17 cellular contexts compared by ENCODE assay signal in the genomic region with DNA sequence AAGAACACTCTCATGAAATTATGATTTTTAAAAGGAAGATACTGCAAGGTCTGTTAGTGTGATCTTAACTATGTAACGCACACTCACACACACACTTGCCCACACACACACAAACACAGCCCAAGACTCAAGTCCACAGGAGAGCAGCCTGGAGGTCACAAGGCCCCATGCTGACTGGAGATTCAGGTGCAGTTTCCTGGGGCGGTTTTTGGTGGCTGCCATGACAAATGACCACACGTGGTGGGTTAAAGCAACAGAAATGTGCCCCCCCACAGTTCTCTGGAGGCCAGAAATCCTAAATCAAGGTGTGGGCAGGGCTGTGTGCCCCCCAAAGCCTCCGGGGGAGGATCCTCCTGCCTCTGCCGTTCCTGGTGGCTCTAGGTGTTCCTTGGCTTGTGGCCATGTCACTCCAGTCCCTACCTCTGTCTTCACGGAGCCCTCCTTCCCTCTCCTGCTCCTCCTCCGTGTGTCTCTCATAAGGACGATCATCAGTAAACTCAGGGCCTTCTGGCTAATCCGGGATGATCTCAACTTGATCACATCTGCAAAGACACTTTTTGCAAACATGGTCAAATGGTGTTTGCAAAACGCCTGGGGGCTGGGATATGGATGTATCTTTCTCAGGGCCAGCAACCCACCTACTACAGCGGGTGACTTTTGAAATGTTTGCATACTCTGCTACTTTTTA. TPM values are rescaled to one million over a fixed set of nuclear protein-coding genes. Genes with fewer than 3 reads are reported as not detected.
"Had no signal": no experiment of that assay in that cellular context is flagged by ENCODE, and none has a peak within 500 bp of the region (broad histone marks: within the 10 kb centered on the region; RNA-seq: fewer than 3 reads in every experiment).

No MANE protein-coding gene starts in this region.

- ATAC-seq: activated T-cell treated with anti-CD3 and anti-CD28 coated beads, Interleukin-2, amount 50 U/mL, for 72 hours; left colon; naive thymus-derived CD4-positive, alpha-beta T cell; stimulated activated naive B cell treated with anti-CD40 and anti-IgM and Interleukin-4, amounts not matched to agents 10 μg/mL and 1 μg/mL and 100 μg/mL, for 72 hours had no signal

- H3K27ac ChIP-seq: epithelial cell of prostate, testis, upper lobe of right lung had no signal

- H3K36me3 ChIP-seq: upper lobe of right lung had no signal

- DNase-seq: activated CD4-positive, alpha-beta memory T cell treated with anti-CD3 and anti-CD28 coated beads for 36 hours; activated CD4-positive, alpha-beta T cell treated with anti-CD3 and anti-CD28 coated beads for 48 hours; activated effector memory CD4-positive, alpha-beta T cell treated with Interleukin-2 at 50 U/mL for 16 hours; activated naive CD4-positive, alpha-beta T cell treated with anti-CD3 and anti-CD28 coated beads for 36 hours; activated T-cell treated with anti-CD3 and anti-CD28 coated beads, Interleukin-2, amount 50 U/mL, for 72 hours; left colon; naive thymus-derived CD4-positive, alpha-beta T cell; stimulated activated CD4-positive, alpha-beta T cell treated with anti-CD3 and anti-CD28 coated beads, Interleukin-2, amount 100 ng/mL, for 48 hours; stimulated activated CD8-positive, alpha-beta memory T cell treated with anti-CD3 and anti-CD28 coated beads, Interleukin-4, amount 100 ng/mL, for 48 hours; stimulated activated naive B cell treated with anti-CD40 and anti-IgM and Interleukin-4, amounts not matched to agents 10 μg/mL and 1 μg/mL and 100 μg/mL, for 72 hours; upper lobe of right lung had no signal

- H3K27ac Mint-ChIP-seq: activated CD4-positive, alpha-beta memory T cell treated with anti-CD3 and anti-CD28 coated beads for 36 hours; activated naive CD4-positive, alpha-beta T cell treated with anti-CD3 and anti-CD28 coated beads for 36 hours; activated T-cell treated with anti-CD3 and anti-CD28 coated beads, Interleukin-2, amount 50 U/mL, for 72 hours; endodermal cell; stimulated activated naive B cell treated with anti-CD40 and anti-IgM and Interleukin-4, amounts not matched to agents 10 μg/mL and 1 μg/mL and 100 μg/mL, for 72 hours had no signal

- H3K4me3 ChIP-seq: coronary artery, testis, upper lobe of right lung had no signal

- H3K9me3 Mint-ChIP-seq: activated CD4-positive, alpha-beta memory T cell treated with anti-CD3 and anti-CD28 coated beads for 36 hours; activated naive CD4-positive, alpha-beta T cell treated with anti-CD3 and anti-CD28 coated beads for 36 hours; activated T-cell treated with anti-CD3 and anti-CD28 coated beads, Interleukin-2, amount 50 U/mL, for 72 hours; endodermal cell; neural crest cell; stimulated activated naive B cell treated with anti-CD40 and anti-IgM and Interleukin-4, amounts not matched to agents 10 μg/mL and 1 μg/mL and 100 μg/mL, for 72 hours had no signal

- H3K9me3 ChIP-seq: testis, upper lobe of right lung had no signal

- H3K36me3 Mint-ChIP-seq: activated CD4-positive, alpha-beta memory T cell treated with anti-CD3 and anti-CD28 coated beads for 36 hours; naive thymus-derived CD4-positive, alpha-beta T cell; stimulated activated naive B cell treated with anti-CD40 and anti-IgM and Interleukin-4, amounts not matched to agents 10 μg/mL and 1 μg/mL and 100 μg/mL, for 72 hours had no signal

- H3K4me3 Mint-ChIP-seq: activated CD4-positive, alpha-beta memory T cell treated with anti-CD3 and anti-CD28 coated beads for 36 hours; activated naive CD4-positive, alpha-beta T cell treated with anti-CD3 and anti-CD28 coated beads for 36 hours; activated T-cell treated with anti-CD3 and anti-CD28 coated beads, Interleukin-2, amount 50 U/mL, for 72 hours; endodermal cell; naive thymus-derived CD4-positive, alpha-beta T cell; neural crest cell; stimulated activated naive B cell treated with anti-CD40 and anti-IgM and Interleukin-4, amounts not matched to agents 10 μg/mL and 1 μg/mL and 100 μg/mL, for 72 hours had no signal

- H3K27me3 ChIP-seq: testis, upper lobe of right lung had no signal

- H3K4me1 ChIP-seq: testis had no signal

RNA-seq across cellular contexts. Expression of a gene that starts 9.7 kb away (rescaled TPM):
- total RNA-seq: activated CD4-positive, alpha-beta memory T cell treated with anti-CD3 and anti-CD28 coated beads for 36 hours; activated naive CD4-positive, alpha-beta T cell treated with anti-CD3 and anti-CD28 coated beads for 36 hours; activated T-cell treated with anti-CD3 and anti-CD28 coated beads, Interleukin-2, amount 50 U/mL, for 72 hours; naive thymus-derived CD4-positive, alpha-beta T cell; T-helper 1 cell treated with Interleukin-12 subunit alpha and Interleukin-12 subunit beta and Interleukin-4 antibody, amounts not matched to agents 30 ng/mL and 1 ng/mL, for 36 hours had no signal
